Comparison of ENCODE assay signal across 9 cellular contexts in the genomic region with DNA sequence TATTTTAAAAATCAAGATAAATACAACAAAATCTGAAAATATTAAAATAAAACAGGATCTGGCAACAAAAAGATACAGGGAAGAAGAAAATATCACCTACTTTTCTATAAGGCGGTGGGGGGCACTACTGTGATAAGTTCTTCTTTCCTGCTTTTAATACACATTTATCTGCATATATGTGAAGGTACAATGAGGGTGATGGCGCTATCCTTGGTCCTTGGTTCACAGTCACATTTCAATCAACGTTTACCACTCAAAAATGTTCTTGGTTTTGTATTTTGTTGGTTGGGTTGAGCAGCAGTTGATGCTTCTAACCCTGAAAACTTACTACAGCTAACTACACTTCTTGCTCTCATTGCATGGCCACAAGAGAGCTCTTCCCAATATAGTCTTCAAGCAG.
"Had no signal": no experiment of that assay in that cellular context is flagged by ENCODE, and none has a peak within 500 bp of the region (broad histone marks: within the 10 kb centered on the region; RNA-seq: fewer than 3 reads in every experiment).

No MANE protein-coding gene starts in this region.

- H3K4me1 Mint-ChIP-seq: H9 had no signal

- FAIRE-seq: H1, H54, HepG2 had no signal

- DNase-seq: H9, HCEC 1CT, HFFc6, KBM-7 had no signal

- H3K4me2 ChIP-seq: GM23338 had no signal

- H3K27ac Mint-ChIP-seq: GM23338, H9 had no signal

- H2AFZ ChIP-seq: GM23338 had no signal

- H3K27ac ChIP-seq: HL-60 had no signal

- H3K4me3 ChIP-seq: GM23338 had no signal

- ATAC-seq: GM23338, HepG2 had no signal

- H3K4me3 Mint-ChIP-seq: GM23338, H9, HFFc6 had no signal
